24 cellular contexts compared by ENCODE assay signal in genomic region chr16:84052071-84052622, GRCh38. TPM values are rescaled to one million over a fixed set of nuclear protein-coding genes. Genes with fewer than 3 reads are reported as not detected.
A peak's percentile ranks its signal among the peaks of the same experiment; 100 is the strongest.
DNase-seq lines count a peak whose midpoint lies in the region; ATAC-seq and TF ChIP-seq lines count a peak whose summit lies in the region.
"Had no signal": no experiment of that assay in that cellular context is flagged by ENCODE, and none has a peak within 500 bp of the region (broad histone marks: within the 10 kb centered on the region; RNA-seq: fewer than 3 reads in every experiment).

No MANE protein-coding gene starts in this region.

- intact Hi-C loops in left ventricle myocardium superior (cut with micrococcal nuclease): no loop called here

- H3K27ac ChIP-seq in parathyroid adenoma: peak overlapping the region; percentile 16
- H3K27ac ChIP-seq: upper lobe of left lung had no signal

- no peaks in the 10 kb centered on the region for H3K36me3 ChIP-seq in parathyroid adenoma (ENCODE audit: control insufficient read depth, insufficient read depth, low read length)

- H3K9me3 ChIP-seq in parathyroid adenoma (ENCODE audit: control insufficient read depth, low read length): no peaks in the 10 kb centered on the region
- H3K9me3 ChIP-seq: BE2C, upper lobe of left lung had no signal

- peak; percentile 47 for ATAC-seq in left ventricle myocardium superior
- no peak for ATAC-seq in HG03457 (IDR thresholded peaks at IDR 0.05; ENCODE audit: unreplicated experiment)
- no peak for ATAC-seq in HG03025 (IDR thresholded peaks at IDR 0.05; ENCODE audit: low FRiP score, unreplicated experiment)
- ATAC-seq: activated CD8-positive, alpha-beta T cell treated with anti-CD3 and anti-CD28 coated beads for 36 hours had no signal

- TF ChIP-seq CTCF in parathyroid adenoma (IDR thresholded peaks at IDR 0.05): no peak

- H3K79me2 ChIP-seq in parathyroid adenoma: peaks cover 4% of the 10 kb centered on the region

- H3K27me3 ChIP-seq in parathyroid adenoma (ENCODE audit: control insufficient read depth, insufficient read depth, low read length): no peaks in the 10 kb centered on the region
- H3K27me3 ChIP-seq: BE2C, upper lobe of left lung had no signal

- no peak overlapping the region for H3K9ac ChIP-seq in parathyroid adenoma

- H3K4me3 ChIP-seq in parathyroid adenoma (ENCODE audit: low read depth, low read length): no peak overlapping the region
- H3K4me3 ChIP-seq: upper lobe of left lung had no signal

- peaks cover 17% of the 10 kb centered on the region for H3K4me1 ChIP-seq in parathyroid adenoma
- H3K4me1 ChIP-seq: BE2C, upper lobe of left lung had no signal

- no peak overlapping the region for H3K4me2 ChIP-seq in parathyroid adenoma (ENCODE audit: low read length)

- DNase-seq in NCI-H2171 (lab: John Stamatoyannopoulos, UW) (peak; percentile 83), ecto neural progenitor cell (ENCODE audit: low spot score) (peak; percentile 26), left ventricle myocardium superior (peak; percentile 63)
- DNase-seq in activated CD4-positive, alpha-beta T cell treated with anti-CD3 and anti-CD28 coated beads, Interleukin-2, amount 50 U/mL, for 48 hours: no peak
- DNase-seq in activated naive CD4-positive, alpha-beta T cell treated with Interleukin-2 at 50 U/mL for 16 hours: no peak
- DNase-seq: ACHN; activated CD4-positive, alpha-beta T cell treated with anti-CD3 and anti-CD28 coated beads for 1 hour; activated CD8-positive, alpha-beta T cell treated with anti-CD3 and anti-CD28 coated beads for 36 hours; BE2C; dermis blood vessel endothelial cell; DMS153; IMR-90; kidney glomerular epithelial cell; NCI-H1048; NCI-H1930; OCI-M1; upper lobe of left lung had no signal

- H2AFZ ChIP-seq in parathyroid adenoma: no peak overlapping the region

RNA-seq across cellular contexts. Expression of gene SLC38A8, which starts 9.6 kb away (rescaled TPM):
- total RNA-seq in left ventricle myocardium superior: 2.0 TPM
- total RNA-seq: activated CD8-positive, alpha-beta T cell treated with anti-CD3 and anti-CD28 coated beads for 36 hours; dermis blood vessel endothelial cell; fibroblast of lung; G401; H4; IMR-90; T-helper 2 cell treated with Interferon-gamma antibody and Interleukin-4, amounts not matched to agents 100 ng/mL and 5 ng/mL, for 36 hours; upper lobe of left lung had no signal

Comparison
In these comparisons a context has a peak if more than half of its experiments do, and no peak if none do; other contexts are left out.
1. DNase-seq: peak in NCI-H2171 (single experiment), ecto neural progenitor cell (single experiment) and left ventricle myocardium superior (single experiment); none in activated CD4-positive, alpha-beta T cell treated with anti-CD3 and anti-CD28 coated beads, Interleukin-2, amount 50 U/mL, for 48 hours (0 of 2) and activated naive CD4-positive, alpha-beta T cell treated with Interleukin-2 at 50 U/mL for 16 hours (single experiment).